8 cellular contexts compared by ENCODE assay signal in genomic region chr16:2683041-2683440, GRCh38. TPM values are rescaled to one million over a fixed set of nuclear protein-coding genes. Genes with fewer than 3 reads are reported as not detected.
DNase-seq lines count a peak whose midpoint lies in the region; ATAC-seq and TF ChIP-seq lines count a peak whose summit lies in the region.
"Not testable (repeated sequence)": the region's sequence is repeated elsewhere in the genome, so short reads cannot be mapped to it uniquely, and the experiment has no call there.

No MANE protein-coding gene starts in this region.

- TF ChIP-seq POLR2A in adrenal gland (IDR thresholded peaks at IDR 0.05), result not testable (repeated sequence)

- CTCF ChIA-PET in BJ (lab: Yijun Ruan, JAX); naive thymus-derived CD4-positive, alpha-beta T cell (lab: Charles Lee): not testable (repeated sequence)

- H3K9ac ChIP-seq in SU-DHL-6 (ENCODE audit: low read length) (peak overlapping the region; percentile 87), iPS-18a (ENCODE audit: low read length) (peak overlapping the region; percentile 78)

- not testable (repeated sequence) for H3K27me3 Mint-ChIP-seq in endothelial cell (ENCODE audit: unreplicated experiment); naive thymus-derived CD4-positive, alpha-beta T cell; stimulated activated memory B cell treated with anti-CD40 and anti-IgM and Interleukin-4, amounts not matched to agents 10 μg/mL and 1 μg/mL and 100 μg/mL, for 72 hours

- not testable (repeated sequence) for TF ChIP-seq CTCF in BJ (IDR thresholded peaks at IDR 0.05; ENCODE audit: insufficient read depth, low read depth, low read length); HL-60 (IDR thresholded peaks at IDR 0.05; ENCODE audit: insufficient read depth, low read length); SU-DHL-6 (IDR thresholded peaks at IDR 0.05; ENCODE audit: insufficient read depth, low read length, poor library complexity, severe bottlenecking); adrenal gland (IDR thresholded peaks at IDR 0.05); endothelial cell (IDR thresholded peaks at IDR 0.05; ENCODE audit: unreplicated experiment)

- H3F3A ChIP-seq in SU-DHL-6 (ENCODE audit: insufficient read depth), result not testable (repeated sequence)

- WGBS in adrenal gland, 4 donors, result 6 to 10% (median 8%) methylated on average over 13 of the region's 13 CpGs

- peaks cover 24% of the 10 kb centered on the region for H3K79me2 ChIP-seq in SU-DHL-6 (ENCODE audit: insufficient read depth, low read length)

- POLR2A ChIA-PET in BJ (lab: Charles Lee), result not testable (repeated sequence)
- POLR2A ChIA-PET in naive thymus-derived CD4-positive, alpha-beta T cell (lab: Charles Lee), result interaction anchor here (1.0 to 1.4 kb wide), 4 partner anchors 9 to 69 kb away, joined by 3 to 11 read pairs (median 5); partner anchors contain the start of gene PRSS27

- peak overlapping the region; percentile 93 for H3K4me3 Mint-ChIP-seq in endothelial cell (ENCODE audit: unreplicated experiment)
- H3K4me3 Mint-ChIP-seq in naive thymus-derived CD4-positive, alpha-beta T cell, result peak overlapping the region; percentile 83 to 99 (median 94)
- peak overlapping the region; percentile 93 for H3K4me3 Mint-ChIP-seq in stimulated activated memory B cell treated with anti-CD40 and anti-IgM and Interleukin-4, amounts not matched to agents 10 μg/mL and 1 μg/mL and 100 μg/mL, for 72 hours

- DNase-seq in BJ (ENCODE audit: low read depth); HL-60 (ENCODE audit: low read depth in 1 of 2, low spot score in 1 of 2); adrenal gland; endothelial cell (ENCODE audit: low spot score); naive thymus-derived CD4-positive, alpha-beta T cell: not testable (repeated sequence)

- H3K27ac Mint-ChIP-seq in endothelial cell (ENCODE audit: unreplicated experiment), result peak overlapping the region; percentile 70
- peak overlapping the region; percentile 50 to 99 (median 78) for H3K27ac Mint-ChIP-seq in naive thymus-derived CD4-positive, alpha-beta T cell
- H3K27ac Mint-ChIP-seq in stimulated activated memory B cell treated with anti-CD40 and anti-IgM and Interleukin-4, amounts not matched to agents 10 μg/mL and 1 μg/mL and 100 μg/mL, for 72 hours, result peak overlapping the region; percentile 88

- not testable (repeated sequence) for H3K27me3 ChIP-seq in BJ (ENCODE audit: control insufficient read depth, insufficient read depth, low read length); HL-60 (ENCODE audit: insufficient read depth, poor library complexity, severe bottlenecking); SU-DHL-6 (ENCODE audit: low read length); adrenal gland; iPS-18a (ENCODE audit: control insufficient read depth, insufficient read depth, low read length); naive thymus-derived CD4-positive, alpha-beta T cell (ENCODE audit: control insufficient read depth in 2 of 2, insufficient read depth in 2 of 2, low read length in 2 of 2)

- H4K20me1 ChIP-seq in SU-DHL-6 (ENCODE audit: low read depth, low read length), result not testable (repeated sequence)

- H3K4me1 ChIP-seq in adrenal gland (replicated peaks in 1 of 2), result peaks cover 9 to 15% of the 10 kb centered on the region in 2 donors
- H3K4me1 ChIP-seq in iPS-18a (ENCODE audit: control insufficient read depth, low read depth, low read length), result not testable (repeated sequence)
- peaks cover 14 to 22% of the 10 kb centered on the region in 2 donors for H3K4me1 ChIP-seq in naive thymus-derived CD4-positive, alpha-beta T cell (ENCODE audit: control insufficient read depth in 2 of 2, insufficient read depth in 2 of 2, low read length in 2 of 2)

- not testable (repeated sequence) for H3K36me3 Mint-ChIP-seq in endothelial cell (ENCODE audit: low read depth, unreplicated experiment); naive thymus-derived CD4-positive, alpha-beta T cell; stimulated activated memory B cell treated with anti-CD40 and anti-IgM and Interleukin-4, amounts not matched to agents 10 μg/mL and 1 μg/mL and 100 μg/mL, for 72 hours

- H3K4me3 ChIP-seq in BJ (ENCODE audit: low read depth, low read length), result peak overlapping the region; percentile 91
- peak overlapping the region; percentile 100 for H3K4me3 ChIP-seq in HL-60 (replicated peaks; ENCODE audit: insufficient read depth, low read length)
- peak overlapping the region; percentile 99 for H3K4me3 ChIP-seq in SU-DHL-6 (ENCODE audit: insufficient read depth, low read length, poor library complexity, severe bottlenecking)
- H3K4me3 ChIP-seq in adrenal gland, result peak overlapping the region; percentile 9 to 90 (median 70)
- peak overlapping the region; percentile 67 for H3K4me3 ChIP-seq in iPS-18a (ENCODE audit: low read length)
- H3K4me3 ChIP-seq in naive thymus-derived CD4-positive, alpha-beta T cell (ENCODE audit: low read length), result peak overlapping the region; percentile 81

- not testable (repeated sequence) for ATAC-seq in naive thymus-derived CD4-positive, alpha-beta T cell; stimulated activated memory B cell treated with anti-CD40 and anti-IgM and Interleukin-4, amounts not matched to agents 10 μg/mL and 1 μg/mL and 100 μg/mL, for 72 hours

- not testable (repeated sequence) for H3K9me3 Mint-ChIP-seq in endothelial cell (ENCODE audit: unreplicated experiment); naive thymus-derived CD4-positive, alpha-beta T cell; stimulated activated memory B cell treated with anti-CD40 and anti-IgM and Interleukin-4, amounts not matched to agents 10 μg/mL and 1 μg/mL and 100 μg/mL, for 72 hours

- H3K9me3 ChIP-seq in SU-DHL-6 (ENCODE audit: insufficient read depth, low read length); adrenal gland (replicated peaks in 1 of 3); iPS-18a (ENCODE audit: control insufficient read depth, low read depth, low read length); naive thymus-derived CD4-positive, alpha-beta T cell (ENCODE audit: control insufficient read depth in 2 of 3, low read length in 3 of 3): not testable (repeated sequence)

- not testable (repeated sequence) for H2AFZ ChIP-seq in SU-DHL-6 (ENCODE audit: low read depth, low read length, severe bottlenecking)

- intact Hi-C loops in adrenal gland (cut with DNase I), result not testable (repeated sequence)
- intact Hi-C loops in naive thymus-derived CD4-positive, alpha-beta T cell (cut with micrococcal nuclease), result loop anchor here (2.0 to 5.0 kb wide), 3 partner anchors 70 to 526 kb away; partner anchors contain the start of genes NTN3 (in 1 of the 2), SRRM2 (in 1 of the 2) and TRAF7 (in 1 of the 2)

- H3K4me2 ChIP-seq in SU-DHL-6 (ENCODE audit: low read depth, low read length, poor library complexity, severe bottlenecking), result peak overlapping the region; percentile 68

- H3K4me1 Mint-ChIP-seq in endothelial cell (ENCODE audit: unreplicated experiment), result peaks cover 18% of the 10 kb centered on the region
- peaks cover 12 to 35% (median 30%) of the 10 kb centered on the region in 7 donors for H3K4me1 Mint-ChIP-seq in naive thymus-derived CD4-positive, alpha-beta T cell
- peaks cover 29% of the 10 kb centered on the region for H3K4me1 Mint-ChIP-seq in stimulated activated memory B cell treated with anti-CD40 and anti-IgM and Interleukin-4, amounts not matched to agents 10 μg/mL and 1 μg/mL and 100 μg/mL, for 72 hours

- not testable (repeated sequence) for H3K9me2 ChIP-seq in SU-DHL-6 (replicated peaks; ENCODE audit: insufficient read depth, low read length)

- H3K36me3 ChIP-seq in BJ (ENCODE audit: control insufficient read depth, insufficient read depth, low read length); SU-DHL-6 (ENCODE audit: low read length); adrenal gland (replicated peaks in 1 of 2); iPS-18a (ENCODE audit: control insufficient read depth, low read depth, low read length); naive thymus-derived CD4-positive, alpha-beta T cell (ENCODE audit: control insufficient read depth in 2 of 3, insufficient read depth in 3 of 3, low read length in 3 of 3): not testable (repeated sequence)

- H3K27ac ChIP-seq in HL-60 (replicated peaks) (peak overlapping the region; percentile 70), adrenal gland (peak overlapping the region in 4 of 5 donors; percentile 78 to 89 (median 82)), iPS-18a (ENCODE audit: low read length) (peak overlapping the region; percentile 30)
- not testable (repeated sequence) for H3K27ac ChIP-seq in SU-DHL-6 (ENCODE audit: low read depth, low read length)
- peak overlapping the region; percentile 92 for H3K27ac ChIP-seq in naive thymus-derived CD4-positive, alpha-beta T cell (ENCODE audit: low read depth, low read length)

RNA-seq across cellular contexts. Expression of gene KCTD5, which starts 0.7 kb away (rescaled TPM):
- 25.4 and 34.5 TPM in 2 replicates for polyA plus RNA-seq in BJ (2011; rRNA removed)
- 14.5 and 18.7 TPM in 2 replicates for polyA minus RNA-seq in BJ (2011; rRNA and poly(A)+ RNA removed)
- 10 to 100 TPM; 14.0 to 81.5 (median 18.9) TPM for total RNA-seq in adrenal gland
- polyA plus RNA-seq in adrenal gland, result 10 to 100 TPM; 11.0 to 21.8 (median 13.4) TPM
- total RNA-seq in endothelial cell (ENCODE audit: unreplicated experiment), result 24.3 TPM
- 10 to 100 TPM; 21.4 to 37.5 (median 24.6) TPM for total RNA-seq in naive thymus-derived CD4-positive, alpha-beta T cell
- polyA plus RNA-seq in naive thymus-derived CD4-positive, alpha-beta T cell, result 10 to 100 TPM; 15.7 to 26.2 TPM

RNA-seq across cellular contexts. Expression of gene PRSS27, which starts 37.0 kb away (rescaled TPM):
- 0.81 and 0.97 TPM in 2 replicates for polyA plus RNA-seq in BJ (2011; rRNA removed)
- 0.36 and 0.57 TPM in 2 replicates for polyA minus RNA-seq in BJ (2011; rRNA and poly(A)+ RNA removed)
- 1 to 10 TPM in 5 of 8 donors, under 1 TPM in 2, not detected in 1; 0.35 to 2.1 (median 1.4) TPM for total RNA-seq in adrenal gland
- 1 to 10 TPM in 2 of 3 donors, not detected in 1; 2.6 to 2.7 TPM for polyA plus RNA-seq in adrenal gland
- 0.90 TPM for total RNA-seq in endothelial cell (ENCODE audit: unreplicated experiment)
- total RNA-seq in naive thymus-derived CD4-positive, alpha-beta T cell, result 1 to 10 TPM in 2 of 5 experiments, under 1 TPM in 3; 0.32 to 1.6 (median 0.98) TPM
- under 1 TPM in 1 of 2 donors, not detected in 1; 0.39 TPM for polyA plus RNA-seq in naive thymus-derived CD4-positive, alpha-beta T cell
